ENCODE assay signal across 7 cellular contexts in the genomic region with DNA sequence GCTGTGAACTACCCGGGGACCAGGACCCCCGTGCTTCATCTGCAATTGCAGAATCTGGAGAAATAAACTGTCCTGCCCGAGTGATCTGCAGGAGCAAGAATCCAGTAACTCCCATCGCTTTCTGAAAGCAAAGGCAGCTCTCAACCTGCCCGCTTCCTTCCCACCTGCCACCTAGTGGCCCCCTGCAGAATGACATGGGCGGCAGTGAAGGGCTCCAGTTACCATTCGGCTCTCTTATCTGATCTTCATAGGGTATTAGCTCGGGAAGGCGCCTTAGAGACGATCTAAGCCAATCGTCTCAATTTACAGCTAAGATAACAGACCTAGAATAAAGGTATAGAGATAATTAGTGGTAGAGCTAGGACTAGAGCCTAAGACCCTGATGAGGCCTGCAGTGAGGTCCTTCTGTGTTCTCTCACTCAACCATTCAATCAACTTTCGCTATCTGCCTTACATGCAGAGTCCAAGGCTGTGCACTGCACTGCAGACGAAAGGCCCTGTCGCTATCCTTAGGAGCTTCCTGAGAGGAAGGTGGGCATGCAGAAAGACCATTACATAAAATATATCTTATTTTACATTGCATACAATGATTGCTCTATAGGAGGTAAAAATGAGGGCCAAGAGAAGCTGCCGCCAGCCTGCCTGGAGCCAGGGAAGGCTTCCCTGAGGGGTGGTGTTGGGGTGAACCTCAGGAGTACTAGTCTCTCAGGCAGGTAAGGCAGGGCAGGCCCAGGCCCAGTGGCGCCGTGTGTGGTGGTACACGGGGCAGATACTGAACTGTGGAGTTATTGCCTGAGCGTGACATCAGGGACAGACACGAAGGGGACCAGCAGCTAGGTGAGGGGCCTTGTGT. TPM values are rescaled to one million over a fixed set of nuclear protein-coding genes. Genes with fewer than 3 reads are reported as not detected.
A peak's percentile ranks its signal among the peaks of the same experiment; 100 is the strongest.
DNase-seq lines count a peak whose midpoint lies in the region; ATAC-seq and TF ChIP-seq lines count a peak whose summit lies in the region.

No MANE protein-coding gene starts in this region.

- POLR2A ChIA-PET in activated CD4-positive, alpha-beta T cell treated with anti-CD3 and anti-CD28 coated beads for 36 hours (lab: Charles Lee) = interaction anchor here (0.6 kb wide), 1 partner anchor 135 kb away, joined by 7 read pairs; no protein-coding TSS in a partner anchor

- H3K27ac ChIP-seq in liver (ENCODE audit: low read depth in 1 of 2, low read length in 2 of 2) = no peak overlapping the region

- DNase-seq in GM13976 (ENCODE audit: low spot score) = peak; percentile 88
- peak; percentile 59 to 79 for DNase-seq in NCI-H524 (lab: John Stamatoyannopoulos, UW)
- DNase-seq in activated CD4-positive, alpha-beta T cell treated with anti-CD3 and anti-CD28 coated beads for 36 hours = peak; percentile 89
- DNase-seq in chondrocyte (ENCODE audit: low spot score) = no peak
- DNase-seq in stimulated activated CD4-positive, alpha-beta T cell treated with anti-CD3 and anti-CD28 coated beads, Interleukin-4, amount 100 ng/mL, for 48 hours (ENCODE audit: low read depth in 2 of 2) = peak; percentile 74 to 78

- peaks cover 3% of the 10 kb centered on the region for H3K9me3 Mint-ChIP-seq in activated CD4-positive, alpha-beta T cell treated with anti-CD3 and anti-CD28 coated beads for 36 hours (ENCODE audit: low read depth)
- H3K9me3 Mint-ChIP-seq in chondrocyte (ENCODE audit: low read depth) = peaks cover 4% of the 10 kb centered on the region

- H3K36me3 ChIP-seq in liver (ENCODE audit: control insufficient read depth in 4 of 4, insufficient read depth in 3 of 4, low read depth in 1 of 4, low read length in 3 of 4) = no peaks in the 10 kb centered on the region

- TF ChIP-seq CTCF in GM13976 (IDR thresholded peaks at IDR 0.05; ENCODE audit: borderline replicate concordance, control extremely low read depth, extremely low read depth, insufficient read depth, missing control alignments) = peak; percentile 89
- peak; percentile 94 for TF ChIP-seq CTCF in chondrocyte (IDR thresholded peaks at IDR 0.05)
- TF ChIP-seq CTCF in liver (IDR thresholded peaks at IDR 0.05; ENCODE audit: low read depth, low read length, missing input control) = peak; percentile 98

- peak; percentile 98 to 99 for TF ChIP-seq RAD21 in liver (IDR thresholded peaks at IDR 0.05)

- no peak overlapping the region for H3K9ac ChIP-seq in liver (ENCODE audit: low read depth in 1 of 2, low read length in 2 of 2)

- peak; percentile 91 for ATAC-seq in HG03354 (IDR thresholded peaks at IDR 0.05; ENCODE audit: poor library complexity, severe bottlenecking, unreplicated experiment)
- ATAC-seq in activated CD4-positive, alpha-beta T cell treated with anti-CD3 and anti-CD28 coated beads for 36 hours = peak; percentile 95

- 33% methylated on average over 20 of the region's 20 CpGs for WGBS in liver

- no peak overlapping the region for H3K27ac Mint-ChIP-seq in activated CD4-positive, alpha-beta T cell treated with anti-CD3 and anti-CD28 coated beads for 36 hours
- peak overlapping the region; percentile 46 for H3K27ac Mint-ChIP-seq in chondrocyte (ENCODE audit: unreplicated experiment)

- in situ Hi-C loops in GM13976 (cut with MboI; ENCODE audit: low sequenced_read_pairs, unreplicated experiment) = loop anchor here (5.0 kb wide), 1 partner anchor 124 kb away; no protein-coding TSS in a partner anchor

- no peaks in the 10 kb centered on the region for H3K27me3 ChIP-seq in liver (ENCODE audit: control insufficient read depth in 4 of 4, insufficient read depth in 4 of 4, low read length in 3 of 4)

- peaks cover 29% of the 10 kb centered on the region for H3K27me3 Mint-ChIP-seq in activated CD4-positive, alpha-beta T cell treated with anti-CD3 and anti-CD28 coated beads for 36 hours
- no peaks in the 10 kb centered on the region for H3K27me3 Mint-ChIP-seq in chondrocyte (ENCODE audit: low read depth)

- no peaks in the 10 kb centered on the region for H3K9me3 ChIP-seq in liver (ENCODE audit: control insufficient read depth in 4 of 4, low read length in 3 of 4)

- H3K4me1 Mint-ChIP-seq in activated CD4-positive, alpha-beta T cell treated with anti-CD3 and anti-CD28 coated beads for 36 hours = peaks cover 6% of the 10 kb centered on the region
- H3K4me1 Mint-ChIP-seq in chondrocyte (ENCODE audit: low read depth) = peaks cover 38% of the 10 kb centered on the region

- no peak overlapping the region for H3K4me3 Mint-ChIP-seq in activated CD4-positive, alpha-beta T cell treated with anti-CD3 and anti-CD28 coated beads for 36 hours
- no peak overlapping the region for H3K4me3 Mint-ChIP-seq in chondrocyte (ENCODE audit: unreplicated experiment)

- peaks cover 0 to 7% (median 4%) of the 10 kb centered on the region in 4 donors for H3K4me1 ChIP-seq in liver (ENCODE audit: control insufficient read depth in 4 of 4, insufficient read depth in 4 of 4, low read length in 3 of 4)

- CTCF ChIA-PET in activated CD4-positive, alpha-beta T cell treated with anti-CD3 and anti-CD28 coated beads for 36 hours (lab: Charles Lee) = interaction anchor here (0.5 to 5.7 kb wide), 39 partner anchors 9 to 1150 kb away, joined by 3 to 67 read pairs (median 3); a partner anchor contains a TSS

- H3K4me3 ChIP-seq in liver (ENCODE audit: low read depth in 1 of 3, low read length in 3 of 3) = no peak overlapping the region

- H3K36me3 Mint-ChIP-seq in activated CD4-positive, alpha-beta T cell treated with anti-CD3 and anti-CD28 coated beads for 36 hours (ENCODE audit: low read depth) = no peaks in the 10 kb centered on the region
- no peaks in the 10 kb centered on the region for H3K36me3 Mint-ChIP-seq in chondrocyte (ENCODE audit: low read depth)

- intact Hi-C loops in activated CD4-positive, alpha-beta T cell treated with anti-CD3 and anti-CD28 coated beads for 36 hours (cut with DNase I, micrococcal nuclease) = loop anchor here (1.0 to 2.0 kb wide), 4 partner anchors 43 to 253 kb away; a partner anchor contains a TSS

TF ChIP-seq in liver, 16 proteins besides CTCF, POLR2A, EP300 and RAD21:
- TF ChIP-seq YY1 (IDR thresholded peaks at IDR 0.05) = no peak
- TF ChIP-seq HNF4A (conservative IDR thresholded peaks at IDR 0.05) = peak; percentile 31 to 51
- peak; percentile 24 for TF ChIP-seq SP1 (IDR thresholded peaks at IDR 0.05)
TF ChIP-seq in liver: peak in this region for 2.

RNA-seq across cellular contexts. Expression of a gene that starts 7.1 kb away (rescaled TPM):
- total RNA-seq in activated CD4-positive, alpha-beta T cell treated with anti-CD3 and anti-CD28 coated beads for 36 hours = 10 to 100 TPM; 22.2 to 23.2 TPM
- total RNA-seq in chondrocyte (16.2 to 24.7 TPM (median 17.2 TPM) in 3 replicates), liver (10 to 100 TPM; 10.7 to 12.0 TPM)
- polyA plus RNA-seq in liver = 10 to 100 TPM; 18.1 to 28.5 TPM

RNA-seq across cellular contexts. Expression of a gene that starts 24.2 kb away (rescaled TPM):
- under 1 TPM in 1 of 2 experiments, not detected in 1; 0.09 TPM for total RNA-seq in activated CD4-positive, alpha-beta T cell treated with anti-CD3 and anti-CD28 coated beads for 36 hours
- total RNA-seq in chondrocyte (109 to 119 TPM (median 117 TPM) in 3 replicates), liver (1 to 10 TPM; 2.1 to 4.6 TPM)
- 1 to 10 TPM in 1 of 2 donors, under 1 TPM in 1; 0.22 to 4.3 TPM for polyA plus RNA-seq in liver

Comparison
In these comparisons a context has a peak if more than half of its experiments do, and no peak if none do; other contexts are left out.
1. RNA of a gene that starts 24.2 kb away (total RNA-seq): 109 to 119 TPM in chondrocyte; 2.1 to 4.6 TPM in liver and 0.09 TPM in activated CD4-positive, alpha-beta T cell treated with anti-CD3 and anti-CD28 coated beads for 36 hours; every median in the first group is over 10 times any median in the second.
2. Peak in every context shown above with its lines, with median percentiles within 50 percentile points of each other: CTCF ChIP-seq.